In the genomic region with DNA sequence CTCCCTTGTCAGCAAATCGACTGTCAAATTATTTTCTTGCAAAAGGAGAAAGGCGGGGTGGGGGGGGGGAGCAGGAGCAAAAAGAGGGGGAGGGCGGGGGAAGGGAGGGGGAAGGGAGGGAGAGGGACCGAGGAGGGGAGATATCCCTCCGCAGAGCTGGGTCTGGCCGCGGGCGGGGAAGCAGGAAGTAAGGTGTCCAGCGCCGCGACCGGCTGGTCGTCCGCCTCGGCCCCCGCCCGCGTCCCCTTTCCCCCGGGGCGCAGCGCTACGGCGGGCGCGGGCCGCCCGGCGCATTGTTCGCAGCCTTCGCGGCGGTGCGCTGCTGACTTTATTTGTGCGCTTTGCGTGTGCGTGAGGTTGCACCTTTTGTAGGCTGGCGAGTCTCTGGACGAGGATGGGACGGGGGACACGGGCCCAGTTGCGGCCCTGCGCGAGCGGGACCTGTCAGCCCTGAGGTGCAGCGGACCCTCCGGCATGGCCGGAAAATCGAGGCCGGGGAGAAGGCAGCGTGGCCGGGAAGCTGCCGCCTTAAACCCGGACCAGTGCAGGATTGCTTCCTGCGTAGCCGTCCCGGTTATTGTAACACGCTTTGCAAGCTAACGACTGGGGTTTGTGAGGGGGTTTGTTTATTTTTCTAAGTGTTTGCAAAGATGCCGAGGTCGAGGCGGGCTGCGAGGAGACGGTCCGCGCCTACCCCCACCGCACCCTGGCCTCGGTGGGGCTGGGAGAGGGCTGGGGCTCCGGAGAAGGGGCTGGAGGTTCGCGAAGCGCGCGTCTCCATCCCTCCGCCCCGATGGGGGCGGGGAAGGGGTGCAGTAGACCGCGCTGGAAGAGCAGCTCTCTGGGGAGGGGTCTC, we compare ENCODE assay signal across 7 cellular contexts. TPM values are rescaled to one million over a fixed set of nuclear protein-coding genes. Genes with fewer than 3 reads are reported as not detected.
A peak's percentile ranks its signal among the peaks of the same experiment; 100 is the strongest.
DNase-seq lines count a peak whose midpoint lies in the region; ATAC-seq, FAIRE-seq and TF ChIP-seq lines count a peak whose summit lies in the region.

No MANE protein-coding gene starts in this region.

- ATAC-seq in HG02763 (IDR thresholded peaks at IDR 0.05; ENCODE audit: unreplicated experiment), result peak; percentile 28

- peak overlapping the region; percentile 96 for H3K4me3 Mint-ChIP-seq in chondrocyte (ENCODE audit: unreplicated experiment)

- TF ChIP-seq POLR2A in GM12891 (IDR thresholded peaks at IDR 0.05; ENCODE audit: low read depth, low read length), result no peak

- no peaks in the 10 kb centered on the region for H3K27me3 Mint-ChIP-seq in chondrocyte (ENCODE audit: low read depth)

- FAIRE-seq in GM12891 (lab: Jason Lieb, UNC), result peak; percentile 87

- no peaks in the 10 kb centered on the region for H3K36me3 Mint-ChIP-seq in chondrocyte (ENCODE audit: low read depth)

- peak overlapping the region; percentile 87 for H3K4me3 ChIP-seq in WI38 (ENCODE audit: low read depth, low read length)

- H3K9me3 Mint-ChIP-seq in chondrocyte (ENCODE audit: low read depth), result no peaks in the 10 kb centered on the region

- TF ChIP-seq CTCF in WI38 (IDR thresholded peaks at IDR 0.05; ENCODE audit: low read depth, low read length) (no peak), chondrocyte (IDR thresholded peaks at IDR 0.05) (no peak)

- H3K27ac Mint-ChIP-seq in chondrocyte (ENCODE audit: unreplicated experiment), result peak overlapping the region; percentile 86

- DNase-seq in GM12891 (ENCODE audit: insufficient read length, low spot score), result peak; percentile 54
- DNase-seq in NCI-H2029 treated with DMSO at 0.1 percent for 48 hours (lab: John Stamatoyannopoulos, UW), result peak; percentile 53
- DNase-seq in chondrocyte (ENCODE audit: low spot score), result no peak
- DNase-seq in kidney glomerular epithelial cell (lab: John Stamatoyannopoulos, UW), result peak; percentile 31
- DNase-seq in stimulated activated CD4-positive, alpha-beta T cell treated with anti-CD3 and anti-CD28 coated beads, Interleukin-1b, Interleukin-23, amount 100 ng/mL, for 48 hours, result peak; percentile 37

- peaks cover 28% of the 10 kb centered on the region for H3K4me1 Mint-ChIP-seq in chondrocyte (ENCODE audit: low read depth)

TF ChIP-seq in GM12891, 5 proteins besides CTCF, POLR2A, EP300 and RAD21:
- no peak for TF ChIP-seq PAX5 (IDR thresholded peaks at IDR 0.05; ENCODE audit: insufficient read depth, low read length, severe bottlenecking)
- TF ChIP-seq POU2F2 (IDR thresholded peaks at IDR 0.05; ENCODE audit: low read depth, low read length), result no peak
- no peak for TF ChIP-seq SPI1 (IDR thresholded peaks at IDR 0.05; ENCODE audit: low read depth, low read length)
- no peak for TF ChIP-seq TAF1 (IDR thresholded peaks at IDR 0.05; ENCODE audit: low read depth, low read length)
- no peak; the same call in 1 of the 2 replicates for TF ChIP-seq POLR2AphosphoS5 (IDR thresholded peaks at IDR 0.05; ENCODE audit: low read depth, low read length)

RNA-seq across cellular contexts. Expression of gene TRERF1, which starts 0.7 kb away (rescaled TPM):
- 3.5 TPM for polyA plus RNA-seq in GM12891 (2012; ENCODE audit: low read depth, missing spikeins)
- total RNA-seq in chondrocyte, result 1.8 to 3.3 TPM (median 2.4 TPM) in 3 replicates
